In the genomic region with DNA sequence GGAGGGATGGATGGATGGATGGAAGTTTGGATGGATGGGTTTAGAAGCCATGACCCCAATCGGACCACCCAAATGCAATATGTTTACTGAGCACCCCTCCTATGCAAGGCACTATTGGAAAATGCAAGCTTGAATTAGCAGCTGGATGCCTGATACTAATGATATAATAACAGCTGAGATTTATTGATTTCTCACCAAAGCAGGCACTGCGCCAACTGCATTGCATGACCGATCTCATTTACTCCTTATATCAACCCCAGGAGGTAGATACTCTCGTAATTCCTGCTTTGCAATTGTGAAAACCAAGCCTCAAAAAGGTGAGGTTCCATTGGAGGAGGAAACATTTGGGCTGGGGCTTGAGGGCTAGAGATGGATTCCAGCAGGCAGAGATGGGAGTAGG, we compare ENCODE assay signal across 9 cellular contexts.
"Had no signal": no experiment of that assay in that cellular context is flagged by ENCODE, and none has a peak within 500 bp of the region (broad histone marks: within the 10 kb centered on the region; RNA-seq: fewer than 3 reads in every experiment).

No MANE protein-coding gene starts in this region.

- ATAC-seq: activated CD4-positive, CD25-positive, alpha-beta regulatory T cell treated with anti-CD3 and anti-CD28 coated beads, Interleukin-2, amount 50 U/mL, for 24 hours had no signal

- DNase-seq: activated T-cell treated with anti-CD3 and anti-CD28 coated beads, Interleukin-2, amount 50 U/mL, for 1 hour; amniotic stem cell; endodermal cell; erythroblast; stimulated activated CD4-positive, alpha-beta T cell treated with anti-CD3 and anti-CD28 coated beads, Interleukin-12 subunit alpha, Interleukin-12 subunit beta, amount 100 ng/mL, for 4 hours; stimulated activated naive CD4-positive, alpha-beta T cell; substantia nigra; trophoblast cell had no signal
